ENCODE assay signal across 8 cellular contexts in the genomic region with DNA sequence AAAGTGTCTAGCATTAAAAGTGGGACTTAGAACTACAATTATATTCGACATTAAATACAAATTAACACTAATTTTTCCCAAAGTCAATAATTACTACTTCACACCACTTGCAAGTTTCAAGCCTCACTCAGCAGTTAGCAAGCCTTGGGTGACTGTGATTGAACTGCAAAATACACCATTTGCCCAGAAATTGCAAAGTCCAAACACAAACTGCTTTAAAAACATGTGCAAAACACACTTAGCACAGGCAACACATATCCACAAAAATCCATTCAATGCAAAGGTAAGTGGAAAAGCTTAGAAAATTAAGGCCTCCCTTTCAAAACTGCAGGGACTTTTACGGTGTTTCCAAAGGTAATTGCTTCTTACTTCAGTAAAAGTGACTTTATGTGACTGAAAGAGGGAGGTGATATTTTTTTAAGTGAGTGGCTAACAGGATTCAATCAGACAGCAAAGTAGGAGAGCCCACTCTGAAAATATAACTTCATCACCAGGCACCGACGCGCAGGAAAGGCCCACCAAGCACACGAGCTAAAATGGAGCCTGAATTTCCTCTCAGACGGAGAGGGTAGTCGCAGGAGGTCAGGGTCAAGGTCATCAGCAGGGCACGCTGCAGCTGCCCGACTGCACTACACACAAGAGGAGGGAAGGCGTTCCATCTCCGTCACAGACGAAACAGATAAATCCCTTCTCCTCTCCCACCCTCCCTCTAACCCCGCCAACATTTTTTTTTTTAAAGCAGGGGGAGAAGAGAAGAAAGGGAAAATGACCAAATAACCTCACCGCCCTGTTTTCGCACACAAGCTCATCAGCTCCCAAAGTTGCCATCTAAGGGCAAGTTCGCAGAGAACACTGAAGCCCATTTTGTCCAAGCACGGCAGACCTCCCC. TPM values are rescaled to one million over a fixed set of nuclear protein-coding genes. Genes with fewer than 3 reads are reported as not detected.
DNase-seq lines count a peak whose midpoint lies in the region; ATAC-seq and TF ChIP-seq lines count a peak whose summit lies in the region.

No MANE protein-coding gene starts in this region.

- H3K4me2 ChIP-seq in neural cell (ENCODE audit: low read length), result peak overlapping the region; percentile 80

- peaks cover 58% of the 10 kb centered on the region for H3K79me2 ChIP-seq in neural cell (replicated peaks; ENCODE audit: insufficient read depth, low read length)

- peaks cover 15% of the 10 kb centered on the region for H4K20me1 ChIP-seq in neural cell (ENCODE audit: insufficient read depth)

- H3K27ac ChIP-seq in WERI-Rb-1 (peak overlapping the region; percentile 96), neural cell (ENCODE audit: low read length) (peak overlapping the region; percentile 81)

- H3K9me3 ChIP-seq in WERI-Rb-1 (ENCODE audit: severe bottlenecking), result no peaks in the 10 kb centered on the region
- H3K9me3 ChIP-seq in neural cell (ENCODE audit: low read length), result no peaks in the 10 kb centered on the region

- H3K9ac ChIP-seq in neural cell (ENCODE audit: low read length), result peak overlapping the region; percentile 93

- H3K27me3 ChIP-seq in WERI-Rb-1 (ENCODE audit: insufficient read depth, low read depth, severe bottlenecking) (no peaks in the 10 kb centered on the region), neural cell (ENCODE audit: insufficient read depth, low read depth, low read length) (no peaks in the 10 kb centered on the region)

- peak; percentile 29 for ATAC-seq in GM18511 (IDR thresholded peaks at IDR 0.05; ENCODE audit: unreplicated experiment)
- ATAC-seq in HG03139 (IDR thresholded peaks at IDR 0.05; ENCODE audit: unreplicated experiment), result peak; percentile 29

- peak overlapping the region; percentile 97 for H3K4me3 ChIP-seq in WERI-Rb-1 (ENCODE audit: low read depth, low read length)
- H3K4me3 ChIP-seq in fibroblast of pulmonary artery (replicated peaks; ENCODE audit: low read depth, low read length), result peak overlapping the region; percentile 92
- H3K4me3 ChIP-seq in neural cell (ENCODE audit: low read length), result peak overlapping the region; percentile 86

- no peak for TF ChIP-seq EP300 in neural cell (conservative IDR thresholded peaks at IDR 0.05; ENCODE audit: poor library complexity, severe bottlenecking)

- DNase-seq in Ammon's horn (ENCODE audit: low spot score), result peak; percentile 66
- peak; percentile 58 for DNase-seq in WERI-Rb-1
- peak; percentile 33 for DNase-seq in fibroblast of pulmonary artery (ENCODE audit: low read depth)
- DNase-seq in SW 1271 (lab: John Stamatoyannopoulos, UW), result no peak
- no peak for DNase-seq in NK-92 (lab: John Stamatoyannopoulos, UW; ENCODE audit: unreplicated experiment)

- H3F3A ChIP-seq in neural cell (ENCODE audit: insufficient read depth, low read length, poor library complexity, severe bottlenecking), result no peaks in the 10 kb centered on the region

- H3K36me3 ChIP-seq in WERI-Rb-1 (no peaks in the 10 kb centered on the region), neural cell (ENCODE audit: insufficient read depth, low read length) (no peaks in the 10 kb centered on the region)

- TF ChIP-seq CTCF in WERI-Rb-1 (IDR thresholded peaks at IDR 0.05; ENCODE audit: low read depth, low read length), result no peak
- TF ChIP-seq CTCF in fibroblast of pulmonary artery (IDR thresholded peaks at IDR 0.05; ENCODE audit: low read length, missing control alignments), result no peak
- TF ChIP-seq CTCF in neural cell (IDR thresholded peaks at IDR 0.05; ENCODE audit: poor library complexity, severe bottlenecking), result no peak

- TF ChIP-seq RAD21 in neural cell (conservative IDR thresholded peaks at IDR 0.05), result no peak

- no peaks in the 10 kb centered on the region for H3K9me2 ChIP-seq in neural cell (ENCODE audit: insufficient read depth, low read length)

- H2AFZ ChIP-seq in neural cell (ENCODE audit: low read depth, low read length), result no peak overlapping the region

TF ChIP-seq in neural cell, 6 proteins besides CTCF, POLR2A, EP300 and RAD21:
- TF ChIP-seq SMC3 (conservative IDR thresholded peaks at IDR 0.05; ENCODE audit: poor library complexity), result no peak
- no peak for TF ChIP-seq MXI1 (conservative IDR thresholded peaks at IDR 0.05; ENCODE audit: poor library complexity, severe bottlenecking)
- TF ChIP-seq POLR2AphosphoS5 (IDR thresholded peaks at IDR 0.05), result no peak
- TF ChIP-seq, protein P1, sequence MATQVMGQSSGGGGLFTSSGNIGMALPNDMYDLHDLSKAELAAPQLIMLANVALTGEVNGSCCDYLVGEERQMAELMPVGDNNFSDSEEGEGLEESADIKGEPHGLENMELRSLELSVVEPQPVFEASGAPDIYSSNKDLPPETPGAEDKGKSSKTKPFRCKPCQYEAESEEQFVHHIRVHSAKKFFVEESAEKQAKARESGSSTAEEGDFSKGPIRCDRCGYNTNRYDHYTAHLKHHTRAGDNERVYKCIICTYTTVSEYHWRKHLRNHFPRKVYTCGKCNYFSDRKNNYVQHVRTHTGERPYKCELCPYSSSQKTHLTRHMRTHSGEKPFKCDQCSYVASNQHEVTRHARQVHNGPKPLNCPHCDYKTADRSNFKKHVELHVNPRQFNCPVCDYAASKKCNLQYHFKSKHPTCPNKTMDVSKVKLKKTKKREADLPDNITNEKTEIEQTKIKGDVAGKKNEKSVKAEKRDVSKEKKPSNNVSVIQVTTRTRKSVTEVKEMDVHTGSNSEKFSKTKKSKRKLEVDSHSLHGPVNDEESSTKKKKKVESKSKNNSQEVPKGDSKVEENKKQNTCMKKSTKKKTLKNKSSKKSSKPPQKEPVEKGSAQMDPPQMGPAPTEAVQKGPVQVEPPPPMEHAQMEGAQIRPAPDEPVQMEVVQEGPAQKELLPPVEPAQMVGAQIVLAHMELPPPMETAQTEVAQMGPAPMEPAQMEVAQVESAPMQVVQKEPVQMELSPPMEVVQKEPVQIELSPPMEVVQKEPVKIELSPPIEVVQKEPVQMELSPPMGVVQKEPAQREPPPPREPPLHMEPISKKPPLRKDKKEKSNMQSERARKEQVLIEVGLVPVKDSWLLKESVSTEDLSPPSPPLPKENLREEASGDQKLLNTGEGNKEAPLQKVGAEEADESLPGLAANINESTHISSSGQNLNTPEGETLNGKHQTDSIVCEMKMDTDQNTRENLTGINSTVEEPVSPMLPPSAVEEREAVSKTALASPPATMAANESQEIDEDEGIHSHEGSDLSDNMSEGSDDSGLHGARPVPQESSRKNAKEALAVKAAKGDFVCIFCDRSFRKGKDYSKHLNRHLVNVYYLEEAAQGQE (IDR thresholded peaks at IDR 0.05; ENCODE audit: borderline replicate concordance), result no peak
- no peak for TF ChIP-seq EZH2 (IDR thresholded peaks at IDR 0.05; ENCODE audit: borderline replicate concordance, insufficient read depth, low read length, poor library complexity, severe bottlenecking)
- TF ChIP-seq TAF1 (IDR thresholded peaks at IDR 0.05; ENCODE audit: low read depth), result no peak

RNA-seq across cellular contexts. Expression of a gene that starts 3.1 kb away (rescaled TPM):
- 11.2 and 12.1 TPM in 2 replicates for polyA plus RNA-seq in neural cell
- polyA minus RNA-seq in neural cell, result 39.9 and 43.5 TPM in 2 replicates

Comparison
In these comparisons a context has a peak if more than half of its experiments do, and no peak if none do; other contexts are left out.
1. DNase-seq: peak in Ammon's horn (single experiment), WERI-Rb-1 (single experiment) and fibroblast of pulmonary artery (single experiment); none in SW 1271 (0 of 2) and NK-92 (single experiment).
2. Peak in every context shown above with its lines, with median percentiles within 50 percentile points of each other: H3K4me3 ChIP-seq.